In the genomic region with DNA sequence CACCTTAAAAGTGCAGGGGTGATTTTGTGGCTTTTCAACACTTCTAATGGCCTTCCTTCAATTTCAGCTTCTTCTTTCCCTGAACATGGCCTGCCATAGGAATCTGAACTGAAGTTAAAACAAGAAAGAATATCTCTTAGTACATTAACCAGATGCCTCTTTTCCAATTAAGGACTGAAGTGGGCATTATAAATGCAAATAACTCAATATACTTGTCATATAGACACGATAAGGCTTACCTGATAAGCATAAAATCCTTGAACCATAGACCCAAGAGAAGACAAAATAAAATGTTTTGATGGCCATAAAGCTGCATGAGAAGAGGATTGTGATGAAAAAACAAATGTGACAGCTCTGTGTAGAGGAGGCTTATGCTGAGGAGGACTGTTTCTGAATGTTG, we compare ENCODE assay signal across 36 cellular contexts.
A peak's percentile ranks its signal among the peaks of the same experiment; 100 is the strongest.
DNase-seq lines count a peak whose midpoint lies in the region; ATAC-seq, FAIRE-seq and TF ChIP-seq lines count a peak whose summit lies in the region.
"Had no signal": no experiment of that assay in that cellular context is flagged by ENCODE, and none has a peak within 500 bp of the region (broad histone marks: within the 10 kb centered on the region; RNA-seq: fewer than 3 reads in every experiment).

No MANE protein-coding gene starts in this region.

- no peaks in the 10 kb centered on the region for H3K36me3 Mint-ChIP-seq in natural killer cell treated with Interleukin-12 subunit alpha and Interleukin-12 subunit beta and Interleukin-15 and Interleukin-18, amount 100 ng/mL, for 72 hours
- H3K36me3 Mint-ChIP-seq: CD14-positive monocyte; CD4-positive, alpha-beta memory T cell; CD4-positive, CD25-positive, alpha-beta regulatory T cell; CD8-positive, alpha-beta memory T cell; CD8-positive, alpha-beta T cell had no signal

- no peak for TF ChIP-seq POLR2A in GM12892 (IDR thresholded peaks at IDR 0.05; ENCODE audit: low read depth, low read length)
- no peak for TF ChIP-seq POLR2A in gastrocnemius medialis (IDR thresholded peaks at IDR 0.05)

- H3K27me3 Mint-ChIP-seq in natural killer cell treated with Interleukin-12 subunit alpha and Interleukin-12 subunit beta and Interleukin-15 and Interleukin-18, amount 100 ng/mL, for 72 hours: peaks cover 0 to 2% of the 10 kb centered on the region in 2 donors
- H3K27me3 Mint-ChIP-seq: CD4-positive, alpha-beta T cell had no signal

- peak in 1 of 2 experiments; percentile 68; a peak in 1 of 4 replicates for TF ChIP-seq EP300 in SK-N-SH (IDR thresholded peaks at IDR 0.05; ENCODE audit: borderline replicate concordance in 1 of 2, low read depth in 1 of 2, low read length in 1 of 2)

- H3F3A ChIP-seq in SK-N-SH (replicated peaks; ENCODE audit: insufficient read depth): no peaks in the 10 kb centered on the region

- H3K4me2 ChIP-seq in SK-N-SH: no peak overlapping the region
- H3K4me2 ChIP-seq: A549; BLaER1; BLaER1 treated with 17β-estradiol and CSF1 and Interleukin-3, amounts not matched to agents 10 nM and 100 nM had no signal

- peak; percentile 14 for FAIRE-seq in GM12892 (lab: Jason Lieb, UNC)
- FAIRE-seq: A204.1, A549 had no signal

- TF ChIP-seq CTCF in SK-N-SH (IDR thresholded peaks at IDR 0.05) (no peak), gastrocnemius medialis (IDR thresholded peaks at IDR 0.05 in 4 of 5, conservative IDR thresholded peaks at IDR 0.05 in 1 of 5) (no peak)

- no peak overlapping the region for H3K27ac Mint-ChIP-seq in natural killer cell treated with Interleukin-12 subunit alpha and Interleukin-12 subunit beta and Interleukin-15 and Interleukin-18, amount 100 ng/mL, for 72 hours
- H3K27ac Mint-ChIP-seq: B cell; CD14-positive monocyte; CD4-positive, alpha-beta memory T cell; CD4-positive, alpha-beta T cell; CD4-positive, CD25-positive, alpha-beta regulatory T cell; CD8-positive, alpha-beta memory T cell; CD8-positive, alpha-beta T cell had no signal

- no peaks in the 10 kb centered on the region for H3K79me2 ChIP-seq in SK-N-SH (ENCODE audit: insufficient read depth)

- H3K4me3 ChIP-seq in SK-N-SH (ENCODE audit: low read depth in 2 of 2, low read length in 1 of 2) (no peak overlapping the region), gastrocnemius medialis (no peak overlapping the region)
- no peak overlapping the region for H3K4me3 ChIP-seq in effector memory CD4-positive, alpha-beta T cell (ENCODE audit: insufficient read depth, low read depth, low read length, poor library complexity, severe bottlenecking)
- H3K4me3 ChIP-seq: A549; BLaER1; BLaER1 treated with 17β-estradiol and CSF1 and Interleukin-3, amounts not matched to agents 10 nM and 100 nM had no signal

- ATAC-seq in SK-N-SH treated with all-trans-retinoic acid at 6 μM for 48 hours (no peak), gastrocnemius medialis (no peak)
- ATAC-seq in natural killer cell treated with Interleukin-12 subunit alpha and Interleukin-12 subunit beta and Interleukin-15 and Interleukin-18, amount 100 ng/mL, for 72 hours: no peak
- ATAC-seq: A549; CD8-positive, alpha-beta T cell had no signal

- CTCF ChIA-PET in SK-N-SH (lab: Yijun Ruan, JAX): no interaction called here

- H3K9me2 ChIP-seq in SK-N-SH: no peaks in the 10 kb centered on the region

- peaks cover 18 to 37% of the 10 kb centered on the region in 2 experiments for H3K4me1 ChIP-seq in SK-N-SH (ENCODE audit: control insufficient read depth in 1 of 2, insufficient read depth in 2 of 2, low read depth in 1 of 2, low read length in 1 of 2)
- no peaks in the 10 kb centered on the region for H3K4me1 ChIP-seq in effector memory CD4-positive, alpha-beta T cell (ENCODE audit: control insufficient read depth, insufficient read depth, low read length, poor library complexity, severe bottlenecking)
- H3K4me1 ChIP-seq in gastrocnemius medialis: no peaks in the 10 kb centered on the region
- H3K4me1 ChIP-seq: A549; BLaER1; BLaER1 treated with 17β-estradiol and CSF1 and Interleukin-3, amounts not matched to agents 10 nM and 100 nM; Caco-2 had no signal

- H3K27ac ChIP-seq in SK-N-SH (ENCODE audit: low read depth in 2 of 2, low read length in 1 of 2): peak overlapping the region in 1 of 2 experiments; percentile 99; a peak in 2 of 4 replicates
- H3K27ac ChIP-seq in effector memory CD4-positive, alpha-beta T cell (ENCODE audit: insufficient read depth, low read length, poor library complexity, severe bottlenecking): no peak overlapping the region
- H3K27ac ChIP-seq in gastrocnemius medialis: no peak overlapping the region
- H3K27ac ChIP-seq: 22Rv1; A549; BLaER1; BLaER1 treated with 17β-estradiol and CSF1 and Interleukin-3, amounts not matched to agents 10 nM and 100 nM; C4-2B had no signal

- intact Hi-C loops in gastrocnemius medialis (cut with DNase I; ENCODE audit: low total_unique reads): no loop called here

- H3K9me3 ChIP-seq in SK-N-SH (no peaks in the 10 kb centered on the region), gastrocnemius medialis (no peaks in the 10 kb centered on the region)
- H3K9me3 ChIP-seq in effector memory CD4-positive, alpha-beta T cell (ENCODE audit: control insufficient read depth, low read length): no peaks in the 10 kb centered on the region
- H3K9me3 ChIP-seq: A549; BE2C; BLaER1; BLaER1 treated with 17β-estradiol and CSF1 and Interleukin-3, amounts not matched to agents 10 nM and 100 nM; Caco-2 had no signal

- H3K4me3 Mint-ChIP-seq in natural killer cell treated with Interleukin-12 subunit alpha and Interleukin-12 subunit beta and Interleukin-15 and Interleukin-18, amount 100 ng/mL, for 72 hours: no peak overlapping the region
- H3K4me3 Mint-ChIP-seq: B cell; CD14-positive monocyte; CD4-positive, alpha-beta memory T cell; CD4-positive, alpha-beta T cell; CD4-positive, CD25-positive, alpha-beta regulatory T cell; CD8-positive, alpha-beta memory T cell; CD8-positive, alpha-beta T cell had no signal

- POLR2A ChIA-PET in SK-N-SH (lab: Yijun Ruan, JAX): no interaction called here

- WGBS in SK-N-SH (ENCODE audit: low lambda C conversion rate): 63% methylated on average over 1 of the region's 1 CpG

- H3K9me3 Mint-ChIP-seq in natural killer cell treated with Interleukin-12 subunit alpha and Interleukin-12 subunit beta and Interleukin-15 and Interleukin-18, amount 100 ng/mL, for 72 hours: peaks cover 18% of the 10 kb centered on the region
- H3K9me3 Mint-ChIP-seq: CD4-positive, alpha-beta T cell; CD8-positive, alpha-beta T cell had no signal

- DNase-seq in GM12892 (ENCODE audit: insufficient read length) (no peak), SK-N-DZ (ENCODE audit: low spot score) (peak; percentile 70), SK-N-SH (no peak), NCI-H446 treated with DMSO at 0.1 percent for 48 hours (lab: John Stamatoyannopoulos, UW) (no peak), gastrocnemius medialis (no peak)
- DNase-seq in natural killer cell treated with Interleukin-12 subunit alpha and Interleukin-12 subunit beta and Interleukin-15 and Interleukin-18, amount 100 ng/mL, for 72 hours (ENCODE audit: low spot score): no peak
- DNase-seq in effector memory CD4-positive, alpha-beta T cell: no peak
- DNase-seq: 8988T; ACHN; AML-193; BE2C; C1 segment of cervical spinal cord; Caco-2; Calu3; CD4-positive, alpha-beta memory T cell; CD4-positive, alpha-beta T cell; CD4-positive, CD25-positive, alpha-beta regulatory T cell; CD8-positive, alpha-beta memory T cell; CD8-positive, alpha-beta T cell; COR-L47; DMS 273 treated with DMSO at 0.1 percent for 48 hours; DMS153; DMS53; DMS79; DMS79 treated with DMSO at 0.1 percent for 48 hours; DND-41; EL had no signal

- H2AFZ ChIP-seq in SK-N-SH (ENCODE audit: low read depth): no peak overlapping the region; the same call in 1 of the 2 replicates

- H4K20me1 ChIP-seq in SK-N-SH (ENCODE audit: insufficient read depth): no peaks in the 10 kb centered on the region
- H4K20me1 ChIP-seq: BLaER1; BLaER1 treated with 17β-estradiol and CSF1 and Interleukin-3, amounts not matched to agents 10 nM and 100 nM had no signal

- in situ Hi-C loops in gastrocnemius medialis (cut with MboI; ENCODE audit: low sequenced_read_pairs in 4 of 4): no loop called here

- H3K4me1 Mint-ChIP-seq in natural killer cell treated with Interleukin-12 subunit alpha and Interleukin-12 subunit beta and Interleukin-15 and Interleukin-18, amount 100 ng/mL, for 72 hours (ENCODE audit: low read depth in 2 of 2): no peaks in the 10 kb centered on the region
- H3K4me1 Mint-ChIP-seq: B cell; CD4-positive, alpha-beta memory T cell; CD4-positive, CD25-positive, alpha-beta regulatory T cell; CD8-positive, alpha-beta memory T cell had no signal

- TF ChIP-seq RAD21 in SK-N-SH (IDR thresholded peaks at IDR 0.05; ENCODE audit: low read length): peak; percentile 19; the same call in 1 of the 2 replicates

- no peaks in the 10 kb centered on the region for H3K36me3 ChIP-seq in SK-N-SH (replicated peaks in 1 of 2; ENCODE audit: control insufficient read depth in 1 of 2, insufficient read depth in 2 of 2, low read length in 1 of 2)
- H3K36me3 ChIP-seq in effector memory CD4-positive, alpha-beta T cell (ENCODE audit: control insufficient read depth, insufficient read depth, low read length): no peaks in the 10 kb centered on the region
- H3K36me3 ChIP-seq in gastrocnemius medialis: no peaks in the 10 kb centered on the region
- H3K36me3 ChIP-seq: BE2C; BLaER1; BLaER1 treated with 17β-estradiol and CSF1 and Interleukin-3, amounts not matched to agents 10 nM and 100 nM had no signal

- no peak overlapping the region for H3K9ac ChIP-seq in SK-N-SH
- H3K9ac ChIP-seq: BLaER1; BLaER1 treated with 17β-estradiol and CSF1 and Interleukin-3, amounts not matched to agents 10 nM and 100 nM had no signal

- H3K27me3 ChIP-seq in SK-N-SH (ENCODE audit: insufficient read depth) (no peaks in the 10 kb centered on the region), gastrocnemius medialis (no peaks in the 10 kb centered on the region)
- H3K27me3 ChIP-seq in effector memory CD4-positive, alpha-beta T cell (replicated peaks; ENCODE audit: control insufficient read depth, insufficient read depth, low read length, poor library complexity, severe bottlenecking): no peaks in the 10 kb centered on the region
- H3K27me3 ChIP-seq: BE2C; BLaER1; BLaER1 treated with 17β-estradiol and CSF1 and Interleukin-3, amounts not matched to agents 10 nM and 100 nM had no signal

TF ChIP-seq in SK-N-SH, 30 proteins besides CTCF, POLR2A, EP300 and RAD21 (continues in another document):
- TF ChIP-seq FOXJ3 (CRISPR knock-in tag; IDR thresholded peaks at IDR 0.05): 0 out of 2 replicates have a peak, but pooled peaks have one; percentile 24
- peak; percentile 25; the same call in 1 of the 2 replicates for TF ChIP-seq RCOR1 (IDR thresholded peaks at IDR 0.05; ENCODE audit: low read length)
- no peak for TF ChIP-seq POLR2AphosphoS5 (IDR thresholded peaks at IDR 0.05; ENCODE audit: low read depth, low read length)
- no peak for TF ChIP-seq RFX5 (IDR thresholded peaks at IDR 0.05; ENCODE audit: low read length)

TF ChIP-seq in SK-N-SH treated with all-trans-retinoic acid at 6 μM for 48 hours, 23 proteins besides CTCF, POLR2A, EP300 and RAD21 (continues in another document):
- TF ChIP-seq ZNF8 (CRISPR knock-in tag; IDR thresholded peaks at IDR 0.05) (no peak), TOX (CRISPR knock-in tag; IDR thresholded peaks at IDR 0.05; ENCODE audit: borderline replicate concordance) (no peak), ESRRG (CRISPR knock-in tag; IDR thresholded peaks at IDR 0.05) (no peak), PPARA (CRISPR knock-in tag; IDR thresholded peaks at IDR 0.05; ENCODE audit: borderline replicate concordance) (no peak), ISL1 (CRISPR knock-in tag; IDR thresholded peaks at IDR 0.05) (peak; percentile 24; the same call in 1 of the 2 replicates), TCF4 (CRISPR knock-in tag; IDR thresholded peaks at IDR 0.05; ENCODE audit: borderline replicate concordance) (no peak)
